Comparison of ENCODE assay signal across 8 cellular contexts in the genomic region with DNA sequence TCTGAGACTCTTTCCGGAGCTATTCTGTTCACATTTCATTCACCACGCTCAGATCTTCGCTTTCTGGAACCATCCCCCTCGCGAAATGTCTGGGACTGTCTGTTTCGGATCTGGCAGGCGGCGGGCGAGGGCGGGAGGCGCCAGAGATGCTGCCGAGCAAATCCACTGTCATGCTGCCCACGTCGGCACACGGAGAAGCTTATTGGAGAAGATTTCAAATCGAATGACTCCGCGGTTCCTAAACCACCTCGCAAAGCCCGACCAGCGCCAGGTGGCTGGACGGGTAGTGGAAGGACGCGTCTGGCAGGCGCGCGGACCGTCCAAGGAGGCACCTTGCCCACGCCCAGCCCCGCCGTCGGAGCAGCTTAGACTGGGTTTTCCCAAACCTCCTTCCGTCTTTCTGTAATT. TPM values are rescaled to one million over a fixed set of nuclear protein-coding genes. Genes with fewer than 3 reads are reported as not detected.
DNase-seq lines count a peak whose midpoint lies in the region; ATAC-seq, FAIRE-seq and TF ChIP-seq lines count a peak whose summit lies in the region.

No MANE protein-coding gene starts in this region.

- peak overlapping the region; percentile 32 for H3K9ac ChIP-seq in neural cell (ENCODE audit: low read length)

- H3K4me3 ChIP-seq in neural cell (ENCODE audit: low read length) (peak overlapping the region; percentile 89), testis (peak overlapping the region; percentile 46 to 71)

- H3K79me2 ChIP-seq in neural cell (replicated peaks; ENCODE audit: insufficient read depth, low read length): no peaks in the 10 kb centered on the region

- no peak overlapping the region for H3K27ac ChIP-seq in neural cell (ENCODE audit: low read length)
- peak overlapping the region in 1 of 2 donors; percentile 17 for H3K27ac ChIP-seq in testis

- peak overlapping the region; percentile 33 for H3K4me2 ChIP-seq in neural cell (ENCODE audit: low read length)

- peak in 3 of 4 experiments; percentile 4 to 32 (median 8) for DNase-seq in activated CD4-positive, CD25-positive, alpha-beta regulatory T cell (lab: John Stamatoyannopoulos, UW)
- DNase-seq in NOMO-1 treated with dmso at 0.1 percent for 144 hours (lab: John Stamatoyannopoulos, UW; ENCODE audit: unreplicated experiment) (peak; percentile 20), frontal cortex (ENCODE audit: low spot score in 2 of 2) (peak; percentile 19 to 49), testis (peak; percentile 44), NCI-H1694 (lab: John Stamatoyannopoulos, UW) (no peak)
- DNase-seq in activated effector memory CD4-positive, alpha-beta T cell treated with anti-CD3 and anti-CD28 coated beads, Interleukin-2, amount 50 U/mL, for 16 hours: peak; percentile 87

- H3K27me3 ChIP-seq in neural cell (ENCODE audit: insufficient read depth, low read depth, low read length) (peaks cover 48% of the 10 kb centered on the region), testis (no peaks in the 10 kb centered on the region)

- no peak for TF ChIP-seq RAD21 in neural cell (conservative IDR thresholded peaks at IDR 0.05)

- TF ChIP-seq CTCF in neural cell (IDR thresholded peaks at IDR 0.05; ENCODE audit: poor library complexity, severe bottlenecking): peak; percentile 10
- TF ChIP-seq CTCF in testis (IDR thresholded peaks at IDR 0.05): no peak

- H4K20me1 ChIP-seq in neural cell (ENCODE audit: insufficient read depth): no peaks in the 10 kb centered on the region

- H3K9me2 ChIP-seq in neural cell (ENCODE audit: insufficient read depth, low read length): no peaks in the 10 kb centered on the region

- H3K36me3 ChIP-seq in neural cell (ENCODE audit: insufficient read depth, low read length): no peaks in the 10 kb centered on the region
- H3K36me3 ChIP-seq in testis (ENCODE audit: low read depth, missing control alignments): no peaks in the 10 kb centered on the region

- no peak for TF ChIP-seq POLR2A in testis (IDR thresholded peaks at IDR 0.05)

- H2AFZ ChIP-seq in neural cell (ENCODE audit: low read depth, low read length): no peak overlapping the region

- no peak for ATAC-seq in activated CD4-positive, CD25-positive, alpha-beta regulatory T cell treated with anti-CD3 and anti-CD28 coated beads, Interleukin-2, amount 50 U/mL, for 24 hours

- no peaks in the 10 kb centered on the region for H3F3A ChIP-seq in neural cell (ENCODE audit: insufficient read depth, low read length, poor library complexity, severe bottlenecking)

- intact Hi-C loops in testis (cut with DNase I; ENCODE audit: low total_unique reads): no loop called here

- 0 to 1% methylated on average over 33 of the region's 33 CpGs for WGBS in testis, 2 donors

- no peak for FAIRE-seq in frontal cortex (lab: Jason Lieb, UNC)

- peaks cover 13% of the 10 kb centered on the region for H3K4me1 ChIP-seq in testis

- H3K9me3 ChIP-seq in neural cell (ENCODE audit: low read length): no peaks in the 10 kb centered on the region
- H3K9me3 ChIP-seq in testis: no peaks in the 10 kb centered on the region

- TF ChIP-seq EP300 in neural cell (conservative IDR thresholded peaks at IDR 0.05; ENCODE audit: poor library complexity, severe bottlenecking): no peak

TF ChIP-seq in neural cell, 6 proteins besides CTCF, POLR2A, EP300 and RAD21:
- TF ChIP-seq TAF1 (IDR thresholded peaks at IDR 0.05; ENCODE audit: low read depth) (no peak), MXI1 (conservative IDR thresholded peaks at IDR 0.05; ENCODE audit: poor library complexity, severe bottlenecking) (no peak), SMC3 (conservative IDR thresholded peaks at IDR 0.05; ENCODE audit: poor library complexity) (no peak), EZH2 (IDR thresholded peaks at IDR 0.05; ENCODE audit: borderline replicate concordance, insufficient read depth, low read length, poor library complexity, severe bottlenecking) (no peak), POLR2AphosphoS5 (IDR thresholded peaks at IDR 0.05) (no peak)
- TF ChIP-seq, protein P1, sequence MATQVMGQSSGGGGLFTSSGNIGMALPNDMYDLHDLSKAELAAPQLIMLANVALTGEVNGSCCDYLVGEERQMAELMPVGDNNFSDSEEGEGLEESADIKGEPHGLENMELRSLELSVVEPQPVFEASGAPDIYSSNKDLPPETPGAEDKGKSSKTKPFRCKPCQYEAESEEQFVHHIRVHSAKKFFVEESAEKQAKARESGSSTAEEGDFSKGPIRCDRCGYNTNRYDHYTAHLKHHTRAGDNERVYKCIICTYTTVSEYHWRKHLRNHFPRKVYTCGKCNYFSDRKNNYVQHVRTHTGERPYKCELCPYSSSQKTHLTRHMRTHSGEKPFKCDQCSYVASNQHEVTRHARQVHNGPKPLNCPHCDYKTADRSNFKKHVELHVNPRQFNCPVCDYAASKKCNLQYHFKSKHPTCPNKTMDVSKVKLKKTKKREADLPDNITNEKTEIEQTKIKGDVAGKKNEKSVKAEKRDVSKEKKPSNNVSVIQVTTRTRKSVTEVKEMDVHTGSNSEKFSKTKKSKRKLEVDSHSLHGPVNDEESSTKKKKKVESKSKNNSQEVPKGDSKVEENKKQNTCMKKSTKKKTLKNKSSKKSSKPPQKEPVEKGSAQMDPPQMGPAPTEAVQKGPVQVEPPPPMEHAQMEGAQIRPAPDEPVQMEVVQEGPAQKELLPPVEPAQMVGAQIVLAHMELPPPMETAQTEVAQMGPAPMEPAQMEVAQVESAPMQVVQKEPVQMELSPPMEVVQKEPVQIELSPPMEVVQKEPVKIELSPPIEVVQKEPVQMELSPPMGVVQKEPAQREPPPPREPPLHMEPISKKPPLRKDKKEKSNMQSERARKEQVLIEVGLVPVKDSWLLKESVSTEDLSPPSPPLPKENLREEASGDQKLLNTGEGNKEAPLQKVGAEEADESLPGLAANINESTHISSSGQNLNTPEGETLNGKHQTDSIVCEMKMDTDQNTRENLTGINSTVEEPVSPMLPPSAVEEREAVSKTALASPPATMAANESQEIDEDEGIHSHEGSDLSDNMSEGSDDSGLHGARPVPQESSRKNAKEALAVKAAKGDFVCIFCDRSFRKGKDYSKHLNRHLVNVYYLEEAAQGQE (IDR thresholded peaks at IDR 0.05; ENCODE audit: borderline replicate concordance): no peak

RNA-seq across cellular contexts. Expression of a gene that starts 1.6 kb away (rescaled TPM):
- 4.5 TPM for total RNA-seq in frontal cortex
- 0.26 and 0.68 TPM in 2 replicates for polyA plus RNA-seq in neural cell
- 0.93 and 0.97 TPM in 2 replicates for polyA minus RNA-seq in neural cell
- 1 to 10 TPM; 6.9 to 9.4 TPM for total RNA-seq in testis
- polyA plus RNA-seq in testis (ENCODE audit: insufficient read depth, low read depth, low replicate concordance): 5.6 TPM
